ENCODE assay signal across 8 cellular contexts in genomic region chr19:11374449-11375142, GRCh38. TPM values are rescaled to one million over a fixed set of nuclear protein-coding genes. Genes with fewer than 3 reads are reported as not detected.
DNase-seq lines count a peak whose midpoint lies in the region; ATAC-seq, FAIRE-seq and TF ChIP-seq lines count a peak whose summit lies in the region.

Gene SWSAP1, plus strand, starts transcription at chr19:11374666. Its CDS starts 15 bp downstream, at chr19:11374681.

- H3K27me3 ChIP-seq in astrocyte (ENCODE audit: insufficient read depth, low read length) (no peaks in the 10 kb centered on the region), hepatocyte (no peaks in the 10 kb centered on the region), rectal smooth muscle tissue (ENCODE audit: control insufficient read depth, insufficient read depth, low read length) (no peaks in the 10 kb centered on the region), aorta (ENCODE audit: control insufficient read depth in 1 of 2, insufficient read depth in 2 of 2, low read length in 1 of 2) (no peaks in the 10 kb centered on the region)

- peaks cover 13% of the 10 kb centered on the region for H3K4me1 Mint-ChIP-seq in astrocyte (ENCODE audit: low read depth, unreplicated experiment)

- no peaks in the 10 kb centered on the region for H3K27me3 Mint-ChIP-seq in astrocyte (ENCODE audit: low read depth, unreplicated experiment)

- WGBS in hepatocyte (ENCODE audit: low lambda C conversion rate, missing lambda C conversion rate): under 1% methylated on average over 44 of the region's 44 CpGs
- WGBS in aorta, 2 donors: 0% methylated on average over 44 of the region's 44 CpGs

- DNase-seq in GM18507 (ENCODE audit: extremely low spot score, insufficient read length, low read depth) (peak; percentile 92), NCI-H187 treated with DMSO at 0.1 percent for 48 hours (lab: John Stamatoyannopoulos, UW) (peak; percentile 88), T-helper 22 cell (ENCODE audit: low read depth) (peak; percentile 96), astrocyte (ENCODE audit: low read depth) (peak; percentile 98), hepatocyte (ENCODE audit: low spot score) (peak; percentile 99), aorta (peak; percentile 99)

- peak within 1 kb of the TSS; percentile 70 for H3K4me3 ChIP-seq in astrocyte (ENCODE audit: insufficient read depth, low read depth, low read length)
- peak within 1 kb of the TSS; percentile 20 for H3K4me3 ChIP-seq in hepatocyte
- peak within 1 kb of the TSS; percentile 83 for H3K4me3 ChIP-seq in rectal smooth muscle tissue (ENCODE audit: low read length)
- peak within 1 kb of the TSS in 1 of 2 donors; percentile 55 for H3K4me3 ChIP-seq in aorta (ENCODE audit: low read length in 2 of 2)

- H3K36me3 Mint-ChIP-seq in astrocyte (ENCODE audit: low read depth, unreplicated experiment): peaks cover 2% of the 10 kb centered on the region

- H3K9ac ChIP-seq in astrocyte (ENCODE audit: low read length) (peak within 1 kb of the TSS; percentile 84), rectal smooth muscle tissue (ENCODE audit: low read length) (peak within 1 kb of the TSS; percentile 75)

- H2AFZ ChIP-seq in astrocyte (ENCODE audit: low read depth, low read length) (peak within 1 kb of the TSS; percentile 95), hepatocyte (peak within 1 kb of the TSS; percentile 47)

- peak; percentile 87 for ATAC-seq in HG02970 (IDR thresholded peaks at IDR 0.05; ENCODE audit: low FRiP score, unreplicated experiment)
- peak; percentile 98 for ATAC-seq in aorta (ENCODE audit: low FRiP score)

- peak; percentile 99 for FAIRE-seq in GM18507 (lab: Jason Lieb, UNC)
- peak; percentile 50 for FAIRE-seq in astrocyte (lab: Jason Lieb, UNC)

- H3K4me1 ChIP-seq in astrocyte (ENCODE audit: insufficient read depth, low read length) (peaks cover 42% of the 10 kb centered on the region), hepatocyte (ENCODE audit: insufficient read depth) (peaks cover 13% of the 10 kb centered on the region), rectal smooth muscle tissue (ENCODE audit: control insufficient read depth, insufficient read depth, low read length) (peaks cover 28% of the 10 kb centered on the region), aorta (ENCODE audit: control insufficient read depth in 1 of 2, insufficient read depth in 2 of 2, low read length in 2 of 2) (peaks cover 2 to 4% of the 10 kb centered on the region in 2 donors)

- no peaks in the 10 kb centered on the region for H3K9me3 Mint-ChIP-seq in astrocyte (ENCODE audit: unreplicated experiment)

- intact Hi-C loops in aorta (cut with DNase I): loop anchor here (5.0 kb wide), 2 partner anchors 37 to 82 kb away; partner anchors contain the start of gene RAB3D (in 1 of the 2)

- H3K79me2 ChIP-seq in astrocyte (ENCODE audit: insufficient read depth, low read length): no peaks in the 10 kb centered on the region
- peaks cover 6% of the 10 kb centered on the region for H3K79me2 ChIP-seq in hepatocyte

- no peak for TF ChIP-seq CTCF in astrocyte (IDR thresholded peaks at IDR 0.05; ENCODE audit: insufficient read depth, low read depth, low read length)
- TF ChIP-seq CTCF in hepatocyte (IDR thresholded peaks at IDR 0.05; ENCODE audit: poor library complexity): no peak

- H3K4me2 ChIP-seq in astrocyte (ENCODE audit: low read length): peak within 1 kb of the TSS; percentile 78
- peak within 1 kb of the TSS; percentile 78 for H3K4me2 ChIP-seq in hepatocyte

- peak within 1 kb of the TSS; percentile 87 for H3K27ac ChIP-seq in astrocyte (ENCODE audit: low read depth, low read length)
- H3K27ac ChIP-seq in hepatocyte: peak within 1 kb of the TSS; percentile 92
- H3K27ac ChIP-seq in rectal smooth muscle tissue (ENCODE audit: low read depth, low read length): peak within 1 kb of the TSS; percentile 96
- H3K27ac ChIP-seq in aorta (ENCODE audit: low read depth in 1 of 2, low read length in 2 of 2): peak within 1 kb of the TSS; percentile 72 to 88

- H3K36me3 ChIP-seq in astrocyte (ENCODE audit: insufficient read depth, low read length) (no peaks in the 10 kb centered on the region), hepatocyte (replicated peaks; ENCODE audit: insufficient read depth, low read depth) (no peaks in the 10 kb centered on the region), rectal smooth muscle tissue (ENCODE audit: control insufficient read depth, insufficient read depth, low read length) (no peaks in the 10 kb centered on the region), aorta (ENCODE audit: control insufficient read depth in 1 of 2, insufficient read depth in 2 of 2, low read length in 1 of 2) (no peaks in the 10 kb centered on the region)

- H3K9me3 ChIP-seq in astrocyte (ENCODE audit: insufficient read depth, low read depth, low read length) (no peaks in the 10 kb centered on the region), hepatocyte (ENCODE audit: low read depth) (no peaks in the 10 kb centered on the region), aorta (ENCODE audit: control insufficient read depth, low read length) (no peaks in the 10 kb centered on the region)

- H3K4me3 Mint-ChIP-seq in astrocyte (ENCODE audit: unreplicated experiment): no peak within 1 kb of the TSS

- H4K20me1 ChIP-seq in astrocyte (ENCODE audit: insufficient read depth, low read length): peaks cover 9% of the 10 kb centered on the region
- H4K20me1 ChIP-seq in hepatocyte (ENCODE audit: insufficient read depth, poor library complexity, severe bottlenecking): no peaks in the 10 kb centered on the region

- no peaks in the 10 kb centered on the region for H3K9me2 ChIP-seq in hepatocyte (replicated peaks; ENCODE audit: insufficient read depth)

- peak within 1 kb of the TSS; percentile 35 for H3K27ac Mint-ChIP-seq in astrocyte (ENCODE audit: unreplicated experiment)

RNA-seq across cellular contexts. Expression of gene SWSAP1, which starts in this region (rescaled TPM):
- total RNA-seq in astrocyte (1.7 and 1.8 TPM in 2 replicates), hepatocyte (2.2 and 3.1 TPM in 2 replicates), aorta (1 to 10 TPM; 1.5 to 1.7 TPM)
- polyA plus RNA-seq in hepatocyte (4.0 and 4.9 TPM in 2 replicates), aorta (1 to 10 TPM in 1 of 2 donors, under 1 TPM in 1; 0.50 to 5.7 TPM)
